Comparison of ENCODE assay signal across 20 cellular contexts in genomic region chr10:112221545-112221944, GRCh38.
"Had no signal": no experiment of that assay in that cellular context is flagged by ENCODE, and none has a peak within 500 bp of the region (broad histone marks: within the 10 kb centered on the region; RNA-seq: fewer than 3 reads in every experiment).

No MANE protein-coding gene starts in this region.

- H3K27me3 Mint-ChIP-seq: stimulated activated memory B cell treated with anti-CD40 and anti-IgM and Interleukin-4, amounts not matched to agents 10 μg/mL and 1 μg/mL and 100 μg/mL, for 72 hours had no signal

- H3K27me3 ChIP-seq: body of pancreas, hepatocyte, pancreas, sigmoid colon, tibial artery, uterus had no signal

- H3K36me3 Mint-ChIP-seq: activated naive CD8-positive, alpha-beta T cell; stimulated activated memory B cell treated with anti-CD40 and anti-IgM and Interleukin-4, amounts not matched to agents 10 μg/mL and 1 μg/mL and 100 μg/mL, for 72 hours had no signal

- H3K4me3 ChIP-seq: body of pancreas, hepatocyte, pancreas, sigmoid colon, tibial artery, uterus had no signal

- DNase-seq: activated CD4-positive, alpha-beta T cell treated with anti-CD3 and anti-CD28 coated beads, Interleukin-2, amount 10 ng/mL, durations not matched to agents 24 days and 14 days; activated CD4-positive, CD25-positive, alpha-beta regulatory T cell; activated CD8-positive, alpha-beta memory T cell treated with anti-CD3 and anti-CD28 coated beads, Interleukin-2, amount 50 U/mL, for 4 hours; activated CD8-positive, alpha-beta T cell treated with anti-CD3 and anti-CD28 coated beads, Interleukin-2, amount 10 ng/mL, durations not matched to agents 7 days and 5 days; activated gamma-delta T cell treated with Interleukin-2 at 50 U/mL for 16 hours; amygdala; body of pancreas; effector memory CD8-positive, alpha-beta T cell; islet precursor cell; naive B cell; pancreas; sigmoid colon; tibial artery; uterus had no signal

- H3K4me1 Mint-ChIP-seq: activated CD4-positive, alpha-beta T cell treated with anti-CD3 and anti-CD28 coated beads, Interleukin-2, amount 10 ng/mL, durations not matched to agents 24 days and 14 days; central memory CD8-positive, alpha-beta T cell; naive B cell; stimulated activated memory B cell treated with anti-CD40 and anti-IgM and Interleukin-4, amounts not matched to agents 10 μg/mL and 1 μg/mL and 100 μg/mL, for 72 hours had no signal

- H3K27ac ChIP-seq: body of pancreas, epithelial cell of prostate, hepatocyte, pancreas, sigmoid colon, tibial artery, uterus had no signal

- H3K9me3 ChIP-seq: pancreas, tibial artery, uterus had no signal

- H3K9me3 Mint-ChIP-seq: activated CD4-positive, alpha-beta T cell treated with anti-CD3 and anti-CD28 coated beads, Interleukin-2, amount 10 ng/mL, durations not matched to agents 24 days and 14 days had no signal

- H3K27ac Mint-ChIP-seq: activated CD4-positive, alpha-beta T cell treated with anti-CD3 and anti-CD28 coated beads, Interleukin-2, amount 10 ng/mL, durations not matched to agents 24 days and 14 days; activated CD8-positive, alpha-beta T cell treated with anti-CD3 and anti-CD28 coated beads, Interleukin-2, amount 10 ng/mL, durations not matched to agents 7 days and 5 days; activated naive CD8-positive, alpha-beta T cell; dendritic cell treated with granulocyte-macrophage colony-stimulating factor and Interleukin-4, amounts not matched to agents 40 ng/mL and 50 ng/mL, for 4 days; effector memory CD8-positive, alpha-beta T cell; naive B cell; stimulated activated memory B cell treated with anti-CD40 and anti-IgM and Interleukin-4, amounts not matched to agents 10 μg/mL and 1 μg/mL and 100 μg/mL, for 72 hours had no signal

- H3K4me3 Mint-ChIP-seq: activated CD4-positive, alpha-beta T cell treated with anti-CD3 and anti-CD28 coated beads, Interleukin-2, amount 10 ng/mL, durations not matched to agents 24 days and 14 days; activated CD8-positive, alpha-beta T cell treated with anti-CD3 and anti-CD28 coated beads, Interleukin-2, amount 10 ng/mL, durations not matched to agents 7 days and 5 days; activated naive CD8-positive, alpha-beta T cell; central memory CD8-positive, alpha-beta T cell; dendritic cell treated with granulocyte-macrophage colony-stimulating factor and Interleukin-4, amounts not matched to agents 40 ng/mL and 50 ng/mL, for 4 days; effector memory CD8-positive, alpha-beta T cell; naive B cell; stimulated activated memory B cell treated with anti-CD40 and anti-IgM and Interleukin-4, amounts not matched to agents 10 μg/mL and 1 μg/mL and 100 μg/mL, for 72 hours had no signal

- H3K4me1 ChIP-seq: body of pancreas, pancreas, sigmoid colon, tibial artery, uterus had no signal

- H3K36me3 ChIP-seq: pancreas, sigmoid colon, tibial artery, uterus had no signal
